In the genomic region with DNA sequence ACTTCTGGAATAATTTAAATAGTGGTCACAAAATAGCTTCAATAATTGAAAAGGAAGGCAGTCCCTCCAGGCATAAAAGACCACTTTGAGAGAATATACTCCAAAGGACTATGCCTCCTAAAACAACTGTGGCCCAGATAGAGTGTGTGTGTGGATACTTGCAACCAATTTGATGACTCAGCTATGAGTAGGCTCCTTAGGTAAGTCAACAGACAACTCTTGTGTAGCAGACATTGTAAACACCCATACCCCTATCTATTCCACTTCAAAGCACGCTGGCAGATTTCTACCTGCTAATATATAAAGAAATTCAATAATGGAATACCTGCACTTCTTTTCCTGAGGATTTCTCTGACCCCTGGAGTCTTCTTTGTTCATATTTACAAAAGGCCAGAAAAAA, we compare ENCODE assay signal across 25 cellular contexts.
A peak's percentile ranks its signal among the peaks of the same experiment; 100 is the strongest.
DNase-seq lines count a peak whose midpoint lies in the region; ATAC-seq, FAIRE-seq and TF ChIP-seq lines count a peak whose summit lies in the region.
"Had no signal": no experiment of that assay in that cellular context is flagged by ENCODE, and none has a peak within 500 bp of the region (broad histone marks: within the 10 kb centered on the region; RNA-seq: fewer than 3 reads in every experiment).

No MANE protein-coding gene starts in this region.

- H4K8ac ChIP-seq in mesendoderm (ENCODE audit: low read depth, low read length), result no peak overlapping the region

- no peaks in the 10 kb centered on the region for H3K79me2 ChIP-seq in GM23248 (ENCODE audit: insufficient read depth)
- H3K79me2 ChIP-seq in mesendoderm (ENCODE audit: control insufficient read depth, insufficient read depth, low read length), result no peaks in the 10 kb centered on the region

- no peak overlapping the region for H2BK15ac ChIP-seq in mesendoderm (replicated peaks; ENCODE audit: low read depth)

- no peak overlapping the region for H3K27ac ChIP-seq in GM23248
- H3K27ac ChIP-seq in mesendoderm (ENCODE audit: low read depth, low read length), result no peak overlapping the region
- H3K27ac ChIP-seq: body of pancreas, colonic mucosa, heart right ventricle, lower lobe of right lung, right atrium auricular region had no signal

- no peaks in the 10 kb centered on the region for H3K4me1 Mint-ChIP-seq in stimulated activated naive B cell treated with anti-CD40 and anti-IgM and Interleukin-4, amounts not matched to agents 10 μg/mL and 1 μg/mL and 100 μg/mL, for 72 hours
- H3K4me1 Mint-ChIP-seq: activated naive CD8-positive, alpha-beta T cell treated with anti-CD3 and anti-CD28 coated beads for 36 hours; immature natural killer cell; naive B cell had no signal

- no peak overlapping the region for H3K9ac ChIP-seq in GM23248
- no peak overlapping the region for H3K9ac ChIP-seq in mesendoderm (ENCODE audit: low read length)

- H2BK5ac ChIP-seq in mesendoderm (ENCODE audit: low read length), result no peak overlapping the region

- H3K23ac ChIP-seq in mesendoderm (ENCODE audit: low read length), result no peak overlapping the region

- DNase-seq in GM23248 (peak; percentile 54), NOMO-1 treated with DMSO at 0.1 percent for 48 hours (lab: John Stamatoyannopoulos, UW; ENCODE audit: unreplicated experiment) (peak; percentile 45), bronchial epithelial cell (ENCODE audit: low read depth) (peak; percentile 84), mesendoderm (peak; percentile 7), NCI-H748 treated with DMSO at 0.1 percent for 48 hours (lab: John Stamatoyannopoulos, UW) (no peak), DMS 273 treated with DMSO at 0.1 percent for 48 hours (lab: John Stamatoyannopoulos, UW) (no peak)
- no peak for DNase-seq in stimulated activated naive B cell treated with anti-CD40 and anti-IgM and Interleukin-4, amounts not matched to agents 10 μg/mL and 1 μg/mL and 100 μg/mL, for 72 hours
- no peak for DNase-seq in activated naive CD4-positive, alpha-beta T cell treated with Interleukin-2 at 50 U/mL for 16 hours
- DNase-seq: activated naive CD8-positive, alpha-beta T cell treated with anti-CD3 and anti-CD28 coated beads for 36 hours; body of pancreas; Caco-2; colonic mucosa; heart right ventricle; immature natural killer cell; KG1; lower lobe of right lung; naive B cell; NCI-H2081 treated with DMSO at 0.1 percent for 48 hours; NCI-H446 treated with DMSO at 0.1 percent for 48 hours; NK-92 treated with Interleukin-12 subunit alpha and Interleukin-12 subunit beta, amount 100 ng/mL, for 24 hours; stimulated activated CD4-positive, alpha-beta T cell treated with anti-CD3 and anti-CD28 coated beads, Interleukin-15, amount 100 ng/mL, for 24 hours had no signal

- TF ChIP-seq CTCF in bronchial epithelial cell (IDR thresholded peaks at IDR 0.05; ENCODE audit: insufficient read depth, low read length, severe bottlenecking), result no peak

- no peak overlapping the region for H2BK120ac ChIP-seq in mesendoderm (ENCODE audit: low read depth, low read length)

- no peak overlapping the region for H4K5ac ChIP-seq in mesendoderm (ENCODE audit: low read length)

- H3K27ac Mint-ChIP-seq in stimulated activated naive B cell treated with anti-CD40 and anti-IgM and Interleukin-4, amounts not matched to agents 10 μg/mL and 1 μg/mL and 100 μg/mL, for 72 hours, result no peak overlapping the region
- H3K27ac Mint-ChIP-seq: activated naive CD8-positive, alpha-beta T cell treated with anti-CD3 and anti-CD28 coated beads for 36 hours; activated T-helper 1 cell treated with anti-CD3 and anti-CD28 coated beads, Interleukin-12 subunit alpha, Interleukin-12 subunit beta, Interleukin-2, Interleukin-4 antibody, amounts not matched to agents 30 ng/mL and 10 ng/mL and 1 ng/mL, durations not matched to agents 14 hours and 24 hours and 36 hours; immature natural killer cell; naive B cell had no signal

- H3K4me2 ChIP-seq in GM23248 (ENCODE audit: unreplicated experiment) (no peak overlapping the region), mesendoderm (ENCODE audit: low read length) (no peak overlapping the region)

- 96 to 100% methylated on average over 1 of the region's 1 CpG for WGBS in GM23248 (ENCODE audit: low coverage in 1 of 2, low lambda C conversion rate in 2 of 2, missing lambda C conversion rate in 2 of 2), 2 experiments
- no CpG with 5 or more reads among the region's 1 CpG for WGBS in mesendoderm (ENCODE audit: extremely low coverage, insufficient coverage, low lambda C conversion rate)

- in situ Hi-C loops in GM23248 (cut with MboI), result no loop called here

- no peak overlapping the region for H2AK5ac ChIP-seq in mesendoderm (ENCODE audit: low read length)

- H3K4ac ChIP-seq in mesendoderm (ENCODE audit: low read depth, low read length), result no peak overlapping the region

- H3K4me3 ChIP-seq in GM23248 (no peak overlapping the region), bronchial epithelial cell (ENCODE audit: low read depth, low read length) (no peak overlapping the region), mesendoderm (ENCODE audit: low read length) (no peak overlapping the region)
- H3K4me3 ChIP-seq: body of pancreas, colonic mucosa, heart right ventricle, lower lobe of right lung, right atrium auricular region had no signal

- no peak overlapping the region for H2AFZ ChIP-seq in GM23248

- H3K79me1 ChIP-seq in mesendoderm (ENCODE audit: low read length), result no peaks in the 10 kb centered on the region

- H3K9me3 Mint-ChIP-seq in stimulated activated naive B cell treated with anti-CD40 and anti-IgM and Interleukin-4, amounts not matched to agents 10 μg/mL and 1 μg/mL and 100 μg/mL, for 72 hours, result no peaks in the 10 kb centered on the region
- H3K9me3 Mint-ChIP-seq: activated naive CD8-positive, alpha-beta T cell treated with anti-CD3 and anti-CD28 coated beads for 36 hours; activated T-helper 1 cell treated with anti-CD3 and anti-CD28 coated beads, Interleukin-12 subunit alpha, Interleukin-12 subunit beta, Interleukin-2, Interleukin-4 antibody, amounts not matched to agents 30 ng/mL and 10 ng/mL and 1 ng/mL, durations not matched to agents 14 hours and 24 hours and 36 hours had no signal

- H3K4me1 ChIP-seq in GM23248 (ENCODE audit: insufficient read depth) (peaks cover 11% of the 10 kb centered on the region), mesendoderm (ENCODE audit: control insufficient read depth, low read depth, low read length) (no peaks in the 10 kb centered on the region)
- H3K4me1 ChIP-seq: body of pancreas, Caco-2, colonic mucosa, heart right ventricle, lower lobe of right lung, right atrium auricular region had no signal

- ATAC-seq in stimulated activated naive B cell treated with anti-CD40 and anti-IgM and Interleukin-4, amounts not matched to agents 10 μg/mL and 1 μg/mL and 100 μg/mL, for 72 hours (replicated peaks), result no peak
- ATAC-seq: body of pancreas, heart right ventricle, lower lobe of right lung, Right ventricle myocardium inferior had no signal

- H3K36me3 Mint-ChIP-seq in stimulated activated naive B cell treated with anti-CD40 and anti-IgM and Interleukin-4, amounts not matched to agents 10 μg/mL and 1 μg/mL and 100 μg/mL, for 72 hours, result no peaks in the 10 kb centered on the region
- H3K36me3 Mint-ChIP-seq: activated naive CD8-positive, alpha-beta T cell treated with anti-CD3 and anti-CD28 coated beads for 36 hours; immature natural killer cell; naive B cell had no signal

- no peak overlapping the region for H3K18ac ChIP-seq in mesendoderm (ENCODE audit: low read length)

- no peak overlapping the region for H3K4me3 Mint-ChIP-seq in stimulated activated naive B cell treated with anti-CD40 and anti-IgM and Interleukin-4, amounts not matched to agents 10 μg/mL and 1 μg/mL and 100 μg/mL, for 72 hours
- H3K4me3 Mint-ChIP-seq: activated naive CD8-positive, alpha-beta T cell treated with anti-CD3 and anti-CD28 coated beads for 36 hours; activated T-helper 1 cell treated with anti-CD3 and anti-CD28 coated beads, Interleukin-12 subunit alpha, Interleukin-12 subunit beta, Interleukin-2, Interleukin-4 antibody, amounts not matched to agents 30 ng/mL and 10 ng/mL and 1 ng/mL, durations not matched to agents 14 hours and 24 hours and 36 hours; immature natural killer cell; naive B cell had no signal

- H3F3A ChIP-seq in GM23248 (ENCODE audit: insufficient read depth), result peaks cover 21% of the 10 kb centered on the region; the same call in 1 of the 2 replicates

- no peak for FAIRE-seq in bronchial epithelial cell (lab: Jason Lieb, UNC)
- FAIRE-seq: GM18507 had no signal

- H3K36me3 ChIP-seq in GM23248 (ENCODE audit: low read depth), result peaks cover 16% of the 10 kb centered on the region
- no peaks in the 10 kb centered on the region for H3K36me3 ChIP-seq in bronchial epithelial cell (ENCODE audit: control insufficient read depth, insufficient read depth, low read length)
- no peaks in the 10 kb centered on the region for H3K36me3 ChIP-seq in mesendoderm (ENCODE audit: control insufficient read depth, insufficient read depth, low read length)
- H3K36me3 ChIP-seq: colonic mucosa, lower lobe of right lung, right atrium auricular region had no signal

- H3K9me2 ChIP-seq in GM23248 (ENCODE audit: insufficient read depth), result no peaks in the 10 kb centered on the region

- no peak overlapping the region for H3K56ac ChIP-seq in mesendoderm (ENCODE audit: low read length)

- H3K27me3 ChIP-seq in GM23248 (replicated peaks; ENCODE audit: insufficient read depth), result no peaks in the 10 kb centered on the region
- no peaks in the 10 kb centered on the region for H3K27me3 ChIP-seq in bronchial epithelial cell (ENCODE audit: control insufficient read depth, insufficient read depth, low read length)
- H3K27me3 ChIP-seq in mesendoderm (ENCODE audit: insufficient read depth, low read length, poor library complexity), result no peaks in the 10 kb centered on the region
- H3K27me3 ChIP-seq: body of pancreas, colonic mucosa, heart right ventricle, right atrium auricular region had no signal

- H3K27me3 Mint-ChIP-seq in stimulated activated naive B cell treated with anti-CD40 and anti-IgM and Interleukin-4, amounts not matched to agents 10 μg/mL and 1 μg/mL and 100 μg/mL, for 72 hours, result no peaks in the 10 kb centered on the region
- H3K27me3 Mint-ChIP-seq: activated naive CD8-positive, alpha-beta T cell treated with anti-CD3 and anti-CD28 coated beads for 36 hours had no signal

- H3K9me3 ChIP-seq in GM23248 (ENCODE audit: low read depth), result no peaks in the 10 kb centered on the region
- H3K9me3 ChIP-seq: body of pancreas, Caco-2, colonic mucosa, heart right ventricle, lower lobe of right lung, right atrium auricular region had no signal

- H4K20me1 ChIP-seq in GM23248 (ENCODE audit: insufficient read depth), result no peaks in the 10 kb centered on the region

Comparison
In these comparisons a context has a peak if more than half of its experiments do, and no peak if none do; other contexts are left out.
1. DNase-seq: peak in GM23248 (single experiment), NOMO-1 treated with DMSO at 0.1 percent for 48 hours (single experiment), bronchial epithelial cell (single experiment) and mesendoderm (single experiment); none in stimulated activated naive B cell treated with anti-CD40 and anti-IgM and Interleukin-4, amounts not matched to agents 10 μg/mL and 1 μg/mL and 100 μg/mL, for 72 hours (single experiment), activated naive CD4-positive, alpha-beta T cell treated with Interleukin-2 at 50 U/mL for 16 hours (single experiment), NCI-H748 treated with DMSO at 0.1 percent for 48 hours (single experiment) and DMS 273 treated with DMSO at 0.1 percent for 48 hours (single experiment).